In genomic region chrX:8075606-8076005, GRCh38 we compare ENCODE assay signal across 26 cellular contexts.
DNase-seq lines count a peak whose midpoint lies in the region; ATAC-seq, FAIRE-seq and TF ChIP-seq lines count a peak whose summit lies in the region.
"Had no signal": no experiment of that assay in that cellular context is flagged by ENCODE, and none has a peak within 500 bp of the region (broad histone marks: within the 10 kb centered on the region; RNA-seq: fewer than 3 reads in every experiment).

No MANE protein-coding gene starts in this region.

- no peaks in the 10 kb centered on the region for H3K9me3 ChIP-seq in A549
- H3K9me3 ChIP-seq in pancreas, result no peaks in the 10 kb centered on the region
- H3K9me3 ChIP-seq: BE2C had no signal

- H3K4me1 Mint-ChIP-seq in activated T-helper 17 cell treated with anti-CD3 and anti-CD28 coated beads, Interleukin-2, amount 50 U/mL, for 72 hours, result no peaks in the 10 kb centered on the region
- H3K4me1 Mint-ChIP-seq: CD14-positive monocyte; CD4-positive, alpha-beta memory T cell; CD4-positive, CD25-positive, alpha-beta regulatory T cell; CD8-positive, alpha-beta memory T cell had no signal

- peak; percentile 32 for FAIRE-seq in A549 (lab: Jason Lieb, UNC)
- peak; percentile 5 for FAIRE-seq in pancreas (lab: Jason Lieb, UNC)
- FAIRE-seq: GM12878, GM12892, GM19239 had no signal

- H3K27me3 Mint-ChIP-seq in activated T-helper 17 cell treated with anti-CD3 and anti-CD28 coated beads, Interleukin-2, amount 50 U/mL, for 72 hours, result no peaks in the 10 kb centered on the region
- H3K27me3 Mint-ChIP-seq: CD4-positive, alpha-beta memory T cell; CD4-positive, CD25-positive, alpha-beta regulatory T cell had no signal

- no peak for ATAC-seq in A549
- no peak for ATAC-seq in pancreas
- ATAC-seq in activated T-helper 17 cell treated with anti-CD3 and anti-CD28 coated beads, Interleukin-2, amount 50 U/mL, for 72 hours (replicated peaks), result no peak
- no peak for ATAC-seq in HG03457 (IDR thresholded peaks at IDR 0.05; ENCODE audit: unreplicated experiment)
- ATAC-seq: GM12878 had no signal

- no peak for TF ChIP-seq POLR2A in A549 (IDR thresholded peaks at IDR 0.05; ENCODE audit: low read length)

- H3K27ac ChIP-seq in A549 (no peak overlapping the region), pancreas (no peak overlapping the region)
- H3K27ac ChIP-seq: 22Rv1, BLaER1 had no signal

- H3K36me3 Mint-ChIP-seq in activated T-helper 17 cell treated with anti-CD3 and anti-CD28 coated beads, Interleukin-2, amount 50 U/mL, for 72 hours (ENCODE audit: low read depth), result no peaks in the 10 kb centered on the region
- H3K36me3 Mint-ChIP-seq: CD14-positive monocyte; CD4-positive, CD25-positive, alpha-beta regulatory T cell had no signal

- DNase-seq in A549 (ENCODE audit: low read depth in 1 of 2, low spot score in 1 of 2), result no peak
- peak; percentile 2 for DNase-seq in astrocyte of the hippocampus (ENCODE audit: low read depth, low spot score)
- DNase-seq in pancreas, result no peak
- DNase-seq in stimulated activated CD4-positive, alpha-beta T cell treated with anti-CD3 and anti-CD28 coated beads, Interleukin-4, amount 100 ng/mL, for 1 hour, result no peak
- DNase-seq: ACHN; BE2C; C1 segment of cervical spinal cord; CD4-positive, alpha-beta memory T cell; CD4-positive, CD25-positive, alpha-beta regulatory T cell; CD8-positive, alpha-beta memory T cell; COR-L47; DMS 273 treated with DMSO at 0.1 percent for 48 hours; DMS153; DMS53; DMS79; DND-41; EL; GDM1 had no signal

- H3K36me3 ChIP-seq in pancreas, result no peaks in the 10 kb centered on the region
- H3K36me3 ChIP-seq: BE2C, BLaER1 had no signal

- TF ChIP-seq EP300 in A549 (IDR thresholded peaks at IDR 0.05), result no peak

- CTCF ChIA-PET in A549 (lab: Yijun Ruan, JAX), result no interaction called here

- no peak overlapping the region for H3K4me3 Mint-ChIP-seq in activated T-helper 17 cell treated with anti-CD3 and anti-CD28 coated beads, Interleukin-2, amount 50 U/mL, for 72 hours
- H3K4me3 Mint-ChIP-seq: CD14-positive monocyte; CD4-positive, alpha-beta memory T cell; CD4-positive, CD25-positive, alpha-beta regulatory T cell; CD8-positive, alpha-beta memory T cell had no signal

- no peaks in the 10 kb centered on the region for H3K27me3 ChIP-seq in pancreas
- H3K27me3 ChIP-seq: BE2C, BLaER1 had no signal

- POLR2A ChIA-PET in A549 (lab: Yijun Ruan, JAX), result no interaction called here

- no peak overlapping the region for H3K4me2 ChIP-seq in A549
- H3K4me2 ChIP-seq: BLaER1 had no signal

- no peaks in the 10 kb centered on the region for H3K4me1 ChIP-seq in A549
- H3K4me1 ChIP-seq in pancreas, result no peaks in the 10 kb centered on the region
- H3K4me1 ChIP-seq: BE2C, BLaER1 had no signal

- TF ChIP-seq CTCF in A549 (IDR thresholded peaks at IDR 0.05) (no peak), pancreas (IDR thresholded peaks at IDR 0.05) (no peak)

- no peak overlapping the region for H3K27ac Mint-ChIP-seq in activated T-helper 17 cell treated with anti-CD3 and anti-CD28 coated beads, Interleukin-2, amount 50 U/mL, for 72 hours
- H3K27ac Mint-ChIP-seq: CD14-positive monocyte; CD4-positive, alpha-beta memory T cell; CD4-positive, CD25-positive, alpha-beta regulatory T cell had no signal

- no peak overlapping the region for H3K4me3 ChIP-seq in A549
- no peak overlapping the region for H3K4me3 ChIP-seq in pancreas
- H3K4me3 ChIP-seq: BLaER1, GM12878 had no signal

- intact Hi-C loops in pancreas (cut with DNase I), result no loop called here

- TF ChIP-seq RAD21 in A549 (conservative IDR thresholded peaks at IDR 0.05 in 1 of 2, IDR thresholded peaks at IDR 0.05 in 1 of 2), result no peak

- no peaks in the 10 kb centered on the region for H3K9me3 Mint-ChIP-seq in activated T-helper 17 cell treated with anti-CD3 and anti-CD28 coated beads, Interleukin-2, amount 50 U/mL, for 72 hours

TF ChIP-seq in A549, 52 proteins besides CTCF, POLR2A, EP300 and RAD21:
- no peak for TF ChIP-seq CEBPB (IDR thresholded peaks at IDR 0.05)
- no peak for TF ChIP-seq MAZ (IDR thresholded peaks at IDR 0.05; ENCODE audit: borderline replicate concordance, low read depth, low read length)
- TF ChIP-seq HEYL (CRISPR knock-in tag; IDR thresholded peaks at IDR 0.05), result no peak
- no peak for TF ChIP-seq ZSCAN20 (CRISPR knock-in tag; IDR thresholded peaks at IDR 0.05)
- TF ChIP-seq NPAS2 (CRISPR knock-in tag; IDR thresholded peaks at IDR 0.05; ENCODE audit: borderline replicate concordance), result no peak
- no peak for TF ChIP-seq TFCP2L1 (CRISPR knock-in tag; IDR thresholded peaks at IDR 0.05)
- TF ChIP-seq CBX8 (IDR thresholded peaks at IDR 0.05), result no peak
- TF ChIP-seq NR3C1 (IDR thresholded peaks at IDR 0.05), result no peak
- TF ChIP-seq ESRRA (IDR thresholded peaks at IDR 0.05; ENCODE audit: borderline replicate concordance, low read length), result no peak
